In the genomic region with DNA sequence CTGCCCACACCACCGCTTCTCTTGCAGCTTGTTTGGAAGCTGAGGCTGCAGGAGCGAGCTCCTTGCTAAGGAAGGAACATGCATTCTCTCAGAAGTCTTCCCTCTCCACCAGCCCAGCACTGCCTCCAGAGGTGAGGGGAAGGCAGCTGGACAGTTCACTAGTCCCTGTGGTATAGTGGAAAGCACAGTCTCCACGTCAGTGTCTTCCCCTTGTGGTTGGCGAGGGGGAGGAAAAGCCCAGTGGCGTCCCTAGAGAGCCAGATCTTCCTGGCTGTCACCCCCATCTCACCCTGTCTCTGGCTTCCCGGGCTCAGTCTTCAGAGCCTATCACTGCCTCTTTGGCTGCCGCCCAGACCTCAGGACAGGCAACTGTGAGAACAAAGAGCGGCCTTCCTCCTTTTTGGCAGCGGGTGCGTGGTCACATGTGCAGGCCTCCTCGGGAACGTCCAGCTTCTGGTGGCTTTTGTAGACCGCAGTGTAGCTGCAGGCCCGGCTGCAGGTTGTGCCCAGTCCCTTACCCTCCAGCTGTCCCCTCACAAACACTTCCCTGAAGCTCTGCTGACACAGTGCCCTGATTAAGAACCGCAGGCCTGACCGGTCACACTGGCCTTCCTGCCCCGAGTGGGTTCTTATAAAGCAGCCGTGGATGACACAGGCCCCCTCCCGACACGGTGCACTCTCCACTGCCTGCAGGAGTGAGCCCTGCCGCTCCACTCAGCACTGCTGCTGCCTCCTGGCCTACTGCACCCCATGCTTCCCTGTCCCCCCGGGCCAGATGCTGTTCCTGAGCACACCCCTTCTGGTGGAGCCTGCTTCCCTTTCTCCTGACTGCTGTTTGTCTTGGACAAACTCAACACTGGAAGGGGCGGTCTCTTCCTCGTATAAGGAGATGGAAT, we compare ENCODE assay signal across 8 cellular contexts.
DNase-seq lines count a peak whose midpoint lies in the region; ATAC-seq, FAIRE-seq and TF ChIP-seq lines count a peak whose summit lies in the region.

No MANE protein-coding gene starts in this region.

- H3K4me3 ChIP-seq in Loucy (ENCODE audit: low read length, poor library complexity, severe bottlenecking) (no peak overlapping the region), HepG2 (replicated peaks in 1 of 3; ENCODE audit: insufficient read depth in 1 of 3, low read depth in 2 of 3, low read length in 3 of 3) (no peak overlapping the region), stomach smooth muscle (ENCODE audit: low read length in 2 of 2) (peak overlapping the region in 1 of 2 donors; percentile 15)

- H3K4me2 ChIP-seq in Loucy (ENCODE audit: low read depth, low read length, poor library complexity, severe bottlenecking) (no peak overlapping the region), HepG2 (ENCODE audit: low read depth, low read length) (no peak overlapping the region)

- H2AFZ ChIP-seq in Loucy (ENCODE audit: low read length) (no peak overlapping the region), HepG2 (ENCODE audit: low read length) (no peak overlapping the region)

- H3K27me3 ChIP-seq in Loucy (ENCODE audit: insufficient read depth, low read length, poor library complexity, severe bottlenecking) (no peaks in the 10 kb centered on the region), HepG2 (ENCODE audit: control insufficient read depth in 1 of 2, insufficient read depth in 2 of 2, low read length in 2 of 2) (no peaks in the 10 kb centered on the region), stomach smooth muscle (ENCODE audit: control insufficient read depth in 1 of 2, insufficient read depth in 2 of 2, low read length in 2 of 2) (no peaks in the 10 kb centered on the region)

- no peak overlapping the region for H3K4me3 Mint-ChIP-seq in MCF 10A (ENCODE audit: unreplicated experiment)

- no peak for TF ChIP-seq POLR2A in HepG2 (IDR thresholded peaks at IDR 0.05; ENCODE audit: insufficient read depth in 1 of 2, low read depth in 2 of 2, low read length in 2 of 2)

- ATAC-seq in GM18868 (IDR thresholded peaks at IDR 0.05; ENCODE audit: unreplicated experiment) (peak; percentile 48), HepG2 (peak; percentile 57)

- peak overlapping the region; percentile 18 for H3K27ac Mint-ChIP-seq in MCF 10A (ENCODE audit: low read depth, unreplicated experiment)

- no peaks in the 10 kb centered on the region for H3K9me3 Mint-ChIP-seq in MCF 10A (ENCODE audit: unreplicated experiment)

- TF ChIP-seq CTCF in Loucy (conservative IDR thresholded peaks at IDR 0.05; ENCODE audit: low read length) (peak; percentile 33; the same call in 1 of the 2 replicates), MCF 10A (IDR thresholded peaks at IDR 0.05; ENCODE audit: unreplicated experiment) (no peak), HepG2 (CRISPR knock-in tag; IDR thresholded peaks at IDR 0.05) (no peak)

- peaks cover 10% of the 10 kb centered on the region for H3K4me1 ChIP-seq in Loucy (ENCODE audit: insufficient read depth, low read length, poor library complexity, severe bottlenecking)
- H3K4me1 ChIP-seq in HepG2 (ENCODE audit: insufficient read depth, low read length): peaks cover 6% of the 10 kb centered on the region; the same call in 1 of the 2 replicates
- H3K4me1 ChIP-seq in stomach smooth muscle (ENCODE audit: control insufficient read depth, insufficient read depth, low read length): peaks cover 40% of the 10 kb centered on the region

- H4K20me1 ChIP-seq in Loucy (ENCODE audit: insufficient read depth, low read length, poor library complexity, severe bottlenecking): no peaks in the 10 kb centered on the region
- H4K20me1 ChIP-seq in HepG2 (ENCODE audit: insufficient read depth, low read length): no peaks in the 10 kb centered on the region

- no peak for TF ChIP-seq EP300 in HepG2 (IDR thresholded peaks at IDR 0.05; ENCODE audit: low read depth in 2 of 2, low read length in 2 of 2)
- no peak for TF ChIP-seq EP300 in HepG2 (CRISPR knock-in tag; IDR thresholded peaks at IDR 0.05; ENCODE audit: borderline replicate concordance)

- H3K27me3 Mint-ChIP-seq in MCF 10A (ENCODE audit: insufficient read depth, unreplicated experiment): peaks cover 28% of the 10 kb centered on the region

- no peaks in the 10 kb centered on the region for H3F3A ChIP-seq in Loucy (ENCODE audit: low read depth)

- H3K27ac ChIP-seq in HepG2 (ENCODE audit: extremely low read length, insufficient read depth, low read length) (no peak overlapping the region), stomach smooth muscle (ENCODE audit: low read length) (peak overlapping the region; percentile 11)

- no peak for FAIRE-seq in HepG2 (lab: Jason Lieb, UNC)

- H3K9ac ChIP-seq in Loucy (ENCODE audit: low read depth, low read length, poor library complexity, severe bottlenecking): no peak overlapping the region
- H3K9ac ChIP-seq in HepG2 (ENCODE audit: insufficient read depth, low read depth, low read length): no peak overlapping the region
- H3K9ac ChIP-seq in stomach smooth muscle (ENCODE audit: low read length in 2 of 2): no peak overlapping the region

- no peaks in the 10 kb centered on the region for H3K36me3 Mint-ChIP-seq in MCF 10A (ENCODE audit: insufficient read depth, unreplicated experiment)

- POLR2A ChIA-PET in MCF 10A (lab: Yijun Ruan, JAX) (no interaction called here), HepG2 (lab: Yijun Ruan, JAX) (no interaction called here)

- H3K79me2 ChIP-seq in Loucy (ENCODE audit: insufficient read depth, low read length) (no peaks in the 10 kb centered on the region), HepG2 (ENCODE audit: insufficient read depth, low read length) (no peaks in the 10 kb centered on the region)

- H3K36me3 ChIP-seq in Loucy (ENCODE audit: insufficient read depth, low read length) (no peaks in the 10 kb centered on the region), HepG2 (replicated peaks in 1 of 2; ENCODE audit: control insufficient read depth in 1 of 2, insufficient read depth in 2 of 2, low read length in 2 of 2) (no peaks in the 10 kb centered on the region), stomach smooth muscle (ENCODE audit: control insufficient read depth in 2 of 2, insufficient read depth in 2 of 2, low read length in 2 of 2) (no peaks in the 10 kb centered on the region)

- no peaks in the 10 kb centered on the region for H3K9me3 ChIP-seq in Loucy (ENCODE audit: insufficient read depth, low read depth, low read length)
- no peaks in the 10 kb centered on the region for H3K9me3 ChIP-seq in HepG2 (ENCODE audit: low read length)
- no peaks in the 10 kb centered on the region for H3K9me3 ChIP-seq in stomach smooth muscle (ENCODE audit: control insufficient read depth in 2 of 2, low read length in 2 of 2)

- intact Hi-C loops in MCF 10A (cut with micrococcal nuclease): no loop called here
- intact Hi-C loops in HepG2 (cut with micrococcal nuclease; ENCODE audit: unreplicated experiment): no loop called here

- peaks cover 18% of the 10 kb centered on the region for H3K4me1 Mint-ChIP-seq in MCF 10A (ENCODE audit: insufficient read depth, unreplicated experiment)

- no TSS peak for BruUV-seq in MCF 10A (replicated peaks; lab: Mats Ljungman, UMichigan)
- no TSS peak for BruUV-seq in HepG2 (replicated peaks; lab: Mats Ljungman, UMichigan)

- 91% methylated on average over 24 of the region's 24 CpGs for WGBS in HepG2 (ENCODE audit: low lambda C conversion rate)

- peak; percentile 92 for DNase-seq in MCF 10A (ENCODE audit: unreplicated experiment)
- DNase-seq in HepG2 (ENCODE audit: low spot score): no peak
- DNase-seq in effector CD4-positive, alpha-beta T cell: no peak
- no peak for DNase-seq in stimulated activated CD4-positive, alpha-beta T cell treated with anti-CD3 and anti-CD28 coated beads, Interleukin-2, amount 100 ng/mL, for 48 hours
- DNase-seq in kidney glomerular epithelial cell (lab: John Stamatoyannopoulos, UW): no peak

- H3K9me2 ChIP-seq in Loucy (replicated peaks; ENCODE audit: low read depth, low read length): no peaks in the 10 kb centered on the region

- CTCF ChIA-PET in MCF 10A (lab: Yijun Ruan, JAX): interaction anchor here (0.6 kb wide), 2 partner anchors 51 to 78 kb away, joined by 3 read pairs; no protein-coding TSS in a partner anchor
- CTCF ChIA-PET in HepG2 (lab: Yijun Ruan, JAX; ENCODE audit: low intra/inter-chr PET ratio, low total read pairs): no interaction called here

- no peak for TF ChIP-seq RAD21 in HepG2 (CRISPR knock-in tag; IDR thresholded peaks at IDR 0.05)

- in situ Hi-C loops in HepG2 (cut with HindIII; ENCODE audit: extremely low pct_ligation_motif_present, low pct_unique_long_range_greater_than_20kb): no loop called here

TF ChIP-seq in HepG2, 621 proteins besides CTCF, POLR2A, EP300 and RAD21:
- TF ChIP-seq, protein P1, sequence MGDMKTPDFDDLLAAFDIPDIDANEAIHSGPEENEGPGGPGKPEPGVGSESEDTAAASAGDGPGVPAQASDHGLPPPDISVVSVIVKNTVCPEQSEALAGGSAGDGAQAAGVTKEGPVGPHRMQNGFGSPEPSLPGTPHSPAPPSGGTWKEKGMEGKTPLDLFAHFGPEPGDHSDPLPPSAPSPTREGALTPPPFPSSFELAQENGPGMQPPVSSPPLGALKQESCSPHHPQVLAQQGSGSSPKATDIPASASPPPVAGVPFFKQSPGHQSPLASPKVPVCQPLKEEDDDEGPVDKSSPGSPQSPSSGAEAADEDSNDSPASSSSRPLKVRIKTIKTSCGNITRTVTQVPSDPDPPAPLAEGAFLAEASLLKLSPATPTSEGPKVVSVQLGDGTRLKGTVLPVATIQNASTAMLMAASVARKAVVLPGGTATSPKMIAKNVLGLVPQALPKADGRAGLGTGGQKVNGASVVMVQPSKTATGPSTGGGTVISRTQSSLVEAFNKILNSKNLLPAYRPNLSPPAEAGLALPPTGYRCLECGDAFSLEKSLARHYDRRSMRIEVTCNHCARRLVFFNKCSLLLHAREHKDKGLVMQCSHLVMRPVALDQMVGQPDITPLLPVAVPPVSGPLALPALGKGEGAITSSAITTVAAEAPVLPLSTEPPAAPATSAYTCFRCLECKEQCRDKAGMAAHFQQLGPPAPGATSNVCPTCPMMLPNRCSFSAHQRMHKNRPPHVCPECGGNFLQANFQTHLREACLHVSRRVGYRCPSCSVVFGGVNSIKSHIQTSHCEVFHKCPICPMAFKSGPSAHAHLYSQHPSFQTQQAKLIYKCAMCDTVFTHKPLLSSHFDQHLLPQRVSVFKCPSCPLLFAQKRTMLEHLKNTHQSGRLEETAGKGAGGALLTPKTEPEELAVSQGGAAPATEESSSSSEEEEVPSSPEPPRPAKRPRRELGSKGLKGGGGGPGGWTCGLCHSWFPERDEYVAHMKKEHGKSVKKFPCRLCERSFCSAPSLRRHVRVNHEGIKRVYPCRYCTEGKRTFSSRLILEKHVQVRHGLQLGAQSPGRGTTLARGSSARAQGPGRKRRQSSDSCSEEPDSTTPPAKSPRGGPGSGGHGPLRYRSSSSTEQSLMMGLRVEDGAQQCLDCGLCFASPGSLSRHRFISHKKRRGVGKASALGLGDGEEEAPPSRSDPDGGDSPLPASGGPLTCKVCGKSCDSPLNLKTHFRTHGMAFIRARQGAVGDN (CRISPR knock-in tag; IDR thresholded peaks at IDR 0.05): 0 out of 2 replicates have a peak, but pooled peaks have one; percentile 16
- TF ChIP-seq RXRB (CRISPR knock-in tag; IDR thresholded peaks at IDR 0.05; ENCODE audit: borderline replicate concordance) (no peak), TP53 (CRISPR knock-in tag; conservative IDR thresholded peaks at IDR 0.05) (no peak), ZSCAN22 (CRISPR knock-in tag; IDR thresholded peaks at IDR 0.05) (no peak), AGO2 (optimal IDR thresholded peaks at IDR 0.05; ENCODE audit: low read depth, low read length) (peak; percentile 34), ZNF367 (CRISPR knock-in tag; IDR thresholded peaks at IDR 0.05; ENCODE audit: borderline replicate concordance) (no peak)
